ENCODE assay signal across 2 cellular contexts in the genomic region with DNA sequence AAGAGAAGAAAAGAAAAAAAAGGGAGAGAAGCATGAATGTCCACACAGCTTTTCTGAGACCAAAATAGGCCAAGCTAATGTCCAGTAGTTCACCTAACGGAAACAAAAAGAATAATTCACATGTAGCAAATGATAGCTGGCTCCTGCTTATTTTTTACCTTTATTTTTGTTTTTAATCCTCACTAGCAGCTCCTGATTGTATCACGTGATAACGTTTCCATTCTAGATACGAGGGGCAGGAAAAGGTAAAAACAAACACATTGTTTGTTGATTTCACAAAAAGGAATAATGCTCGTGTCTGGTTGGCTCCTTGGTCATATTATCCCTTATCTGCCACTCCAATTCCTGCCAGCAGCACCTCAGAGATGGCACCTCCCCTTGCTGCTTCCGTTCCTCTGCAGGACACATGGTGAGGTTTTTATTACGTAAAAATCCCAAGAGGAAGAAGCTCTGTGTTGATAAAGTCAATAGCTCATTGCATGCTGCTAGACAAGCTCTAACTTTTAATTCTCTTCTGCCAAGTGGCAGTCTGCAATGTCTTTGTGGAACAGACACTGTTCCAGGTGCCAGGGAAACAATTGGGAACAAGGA.
TF ChIP-seq lines count a peak whose summit lies in the region.

No MANE protein-coding gene starts in this region.

TF ChIP-seq in SK-N-SH, 30 proteins besides CTCF, POLR2A, EP300 and RAD21 (continued from another document):
- TF ChIP-seq FOXJ3 (CRISPR knock-in tag; IDR thresholded peaks at IDR 0.05) (no peak), CHD2 (IDR thresholded peaks at IDR 0.05; ENCODE audit: low read length, partially characterized antibody) (no peak), POLR2AphosphoS5 (IDR thresholded peaks at IDR 0.05; ENCODE audit: low read depth, low read length) (no peak), RCOR1 (IDR thresholded peaks at IDR 0.05; ENCODE audit: low read length) (no peak), GABPA (IDR thresholded peaks at IDR 0.05; ENCODE audit: low read depth) (no peak), TEAD4 (IDR thresholded peaks at IDR 0.05; ENCODE audit: borderline replicate concordance, insufficient read depth) (no peak), RFX5 (IDR thresholded peaks at IDR 0.05; ENCODE audit: low read length) (no peak), FOSL2 (IDR thresholded peaks at IDR 0.05; ENCODE audit: borderline replicate concordance, low read depth) (no peak), JUND (IDR thresholded peaks at IDR 0.05) (no peak), EZH2phosphoT487 (IDR thresholded peaks at IDR 0.05; ENCODE audit: borderline replicate concordance, low read depth) (no peak), NFIC (IDR thresholded peaks at IDR 0.05; ENCODE audit: borderline replicate concordance) (no peak), MXI1 (IDR thresholded peaks at IDR 0.05; ENCODE audit: low read depth, low read length) (no peak), NRF1 (IDR thresholded peaks at IDR 0.05; ENCODE audit: low read depth, low read length) (no peak)
- TF ChIP-seq, protein P1, sequence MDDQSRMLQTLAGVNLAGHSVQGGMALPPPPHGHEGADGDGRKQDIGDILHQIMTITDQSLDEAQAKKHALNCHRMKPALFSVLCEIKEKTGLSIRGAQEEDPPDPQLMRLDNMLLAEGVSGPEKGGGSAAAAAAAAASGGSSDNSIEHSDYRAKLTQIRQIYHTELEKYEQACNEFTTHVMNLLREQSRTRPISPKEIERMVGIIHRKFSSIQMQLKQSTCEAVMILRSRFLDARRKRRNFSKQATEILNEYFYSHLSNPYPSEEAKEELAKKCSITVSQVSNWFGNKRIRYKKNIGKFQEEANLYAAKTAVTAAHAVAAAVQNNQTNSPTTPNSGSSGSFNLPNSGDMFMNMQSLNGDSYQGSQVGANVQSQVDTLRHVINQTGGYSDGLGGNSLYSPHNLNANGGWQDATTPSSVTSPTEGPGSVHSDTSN (IDR thresholded peaks at IDR 0.05): no peak
- TF ChIP-seq, protein P2, sequence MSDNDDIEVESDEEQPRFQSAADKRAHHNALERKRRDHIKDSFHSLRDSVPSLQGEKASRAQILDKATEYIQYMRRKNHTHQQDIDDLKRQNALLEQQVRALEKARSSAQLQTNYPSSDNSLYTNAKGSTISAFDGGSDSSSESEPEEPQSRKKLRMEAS (IDR thresholded peaks at IDR 0.05; ENCODE audit: low read depth): no peak
- TF ChIP-seq, protein P3, sequence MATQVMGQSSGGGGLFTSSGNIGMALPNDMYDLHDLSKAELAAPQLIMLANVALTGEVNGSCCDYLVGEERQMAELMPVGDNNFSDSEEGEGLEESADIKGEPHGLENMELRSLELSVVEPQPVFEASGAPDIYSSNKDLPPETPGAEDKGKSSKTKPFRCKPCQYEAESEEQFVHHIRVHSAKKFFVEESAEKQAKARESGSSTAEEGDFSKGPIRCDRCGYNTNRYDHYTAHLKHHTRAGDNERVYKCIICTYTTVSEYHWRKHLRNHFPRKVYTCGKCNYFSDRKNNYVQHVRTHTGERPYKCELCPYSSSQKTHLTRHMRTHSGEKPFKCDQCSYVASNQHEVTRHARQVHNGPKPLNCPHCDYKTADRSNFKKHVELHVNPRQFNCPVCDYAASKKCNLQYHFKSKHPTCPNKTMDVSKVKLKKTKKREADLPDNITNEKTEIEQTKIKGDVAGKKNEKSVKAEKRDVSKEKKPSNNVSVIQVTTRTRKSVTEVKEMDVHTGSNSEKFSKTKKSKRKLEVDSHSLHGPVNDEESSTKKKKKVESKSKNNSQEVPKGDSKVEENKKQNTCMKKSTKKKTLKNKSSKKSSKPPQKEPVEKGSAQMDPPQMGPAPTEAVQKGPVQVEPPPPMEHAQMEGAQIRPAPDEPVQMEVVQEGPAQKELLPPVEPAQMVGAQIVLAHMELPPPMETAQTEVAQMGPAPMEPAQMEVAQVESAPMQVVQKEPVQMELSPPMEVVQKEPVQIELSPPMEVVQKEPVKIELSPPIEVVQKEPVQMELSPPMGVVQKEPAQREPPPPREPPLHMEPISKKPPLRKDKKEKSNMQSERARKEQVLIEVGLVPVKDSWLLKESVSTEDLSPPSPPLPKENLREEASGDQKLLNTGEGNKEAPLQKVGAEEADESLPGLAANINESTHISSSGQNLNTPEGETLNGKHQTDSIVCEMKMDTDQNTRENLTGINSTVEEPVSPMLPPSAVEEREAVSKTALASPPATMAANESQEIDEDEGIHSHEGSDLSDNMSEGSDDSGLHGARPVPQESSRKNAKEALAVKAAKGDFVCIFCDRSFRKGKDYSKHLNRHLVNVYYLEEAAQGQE (IDR thresholded peaks at IDR 0.05; ENCODE audit: low read depth, low read length): no peak

TF ChIP-seq in SK-N-SH treated with all-trans-retinoic acid at 6 μM for 48 hours, 23 proteins besides CTCF, POLR2A, EP300 and RAD21:
- TF ChIP-seq, protein P4, sequence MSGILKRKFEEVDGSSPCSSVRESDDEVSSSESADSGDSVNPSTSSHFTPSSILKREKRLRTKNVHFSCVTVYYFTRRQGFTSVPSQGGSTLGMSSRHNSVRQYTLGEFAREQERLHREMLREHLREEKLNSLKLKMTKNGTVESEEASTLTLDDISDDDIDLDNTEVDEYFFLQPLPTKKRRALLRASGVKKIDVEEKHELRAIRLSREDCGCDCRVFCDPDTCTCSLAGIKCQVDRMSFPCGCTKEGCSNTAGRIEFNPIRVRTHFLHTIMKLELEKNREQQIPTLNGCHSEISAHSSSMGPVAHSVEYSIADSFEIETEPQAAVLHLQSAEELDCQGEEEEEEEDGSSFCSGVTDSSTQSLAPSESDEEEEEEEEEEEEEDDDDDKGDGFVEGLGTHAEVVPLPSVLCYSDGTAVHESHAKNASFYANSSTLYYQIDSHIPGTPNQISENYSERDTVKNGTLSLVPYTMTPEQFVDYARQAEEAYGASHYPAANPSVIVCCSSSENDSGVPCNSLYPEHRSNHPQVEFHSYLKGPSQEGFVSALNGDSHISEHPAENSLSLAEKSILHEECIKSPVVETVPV (CRISPR knock-in tag; IDR thresholded peaks at IDR 0.05): no peak
- no peak for TF ChIP-seq SNAI2 (CRISPR knock-in tag; IDR thresholded peaks at IDR 0.05)
- no peak for TF ChIP-seq ZNF70 (CRISPR knock-in tag; IDR thresholded peaks at IDR 0.05)
- TF ChIP-seq GLIS3 (CRISPR knock-in tag; IDR thresholded peaks at IDR 0.05): no peak
- TF ChIP-seq, protein P5, sequence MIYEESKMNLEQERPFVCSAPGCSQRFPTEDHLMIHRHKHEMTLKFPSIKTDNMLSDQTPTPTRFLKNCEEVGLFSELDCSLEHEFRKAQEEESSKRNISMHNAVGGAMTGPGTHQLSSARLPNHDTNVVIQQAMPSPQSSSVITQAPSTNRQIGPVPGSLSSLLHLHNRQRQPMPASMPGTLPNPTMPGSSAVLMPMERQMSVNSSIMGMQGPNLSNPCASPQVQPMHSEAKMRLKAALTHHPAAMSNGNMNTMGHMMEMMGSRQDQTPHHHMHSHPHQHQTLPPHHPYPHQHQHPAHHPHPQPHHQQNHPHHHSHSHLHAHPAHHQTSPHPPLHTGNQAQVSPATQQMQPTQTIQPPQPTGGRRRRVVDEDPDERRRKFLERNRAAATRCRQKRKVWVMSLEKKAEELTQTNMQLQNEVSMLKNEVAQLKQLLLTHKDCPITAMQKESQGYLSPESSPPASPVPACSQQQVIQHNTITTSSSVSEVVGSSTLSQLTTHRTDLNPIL (CRISPR knock-in tag; IDR thresholded peaks at IDR 0.05; ENCODE audit: low read depth): no peak
- TF ChIP-seq CSDC2 (CRISPR knock-in tag; IDR thresholded peaks at IDR 0.05): no peak
- no peak for TF ChIP-seq ZNF8 (CRISPR knock-in tag; IDR thresholded peaks at IDR 0.05)
- TF ChIP-seq BACH2 (CRISPR knock-in tag; IDR thresholded peaks at IDR 0.05; ENCODE audit: borderline replicate concordance): no peak
- TF ChIP-seq, protein P6, sequence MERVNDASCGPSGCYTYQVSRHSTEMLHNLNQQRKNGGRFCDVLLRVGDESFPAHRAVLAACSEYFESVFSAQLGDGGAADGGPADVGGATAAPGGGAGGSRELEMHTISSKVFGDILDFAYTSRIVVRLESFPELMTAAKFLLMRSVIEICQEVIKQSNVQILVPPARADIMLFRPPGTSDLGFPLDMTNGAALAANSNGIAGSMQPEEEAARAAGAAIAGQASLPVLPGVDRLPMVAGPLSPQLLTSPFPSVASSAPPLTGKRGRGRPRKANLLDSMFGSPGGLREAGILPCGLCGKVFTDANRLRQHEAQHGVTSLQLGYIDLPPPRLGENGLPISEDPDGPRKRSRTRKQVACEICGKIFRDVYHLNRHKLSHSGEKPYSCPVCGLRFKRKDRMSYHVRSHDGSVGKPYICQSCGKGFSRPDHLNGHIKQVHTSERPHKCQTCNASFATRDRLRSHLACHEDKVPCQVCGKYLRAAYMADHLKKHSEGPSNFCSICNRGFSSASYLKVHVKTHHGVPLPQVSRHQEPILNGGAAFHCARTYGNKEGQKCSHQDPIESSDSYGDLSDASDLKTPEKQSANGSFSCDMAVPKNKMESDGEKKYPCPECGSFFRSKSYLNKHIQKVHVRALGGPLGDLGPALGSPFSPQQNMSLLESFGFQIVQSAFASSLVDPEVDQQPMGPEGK (CRISPR knock-in tag; IDR thresholded peaks at IDR 0.05; ENCODE audit: borderline replicate concordance): no peak
- no peak for TF ChIP-seq ISL1 (CRISPR knock-in tag; IDR thresholded peaks at IDR 0.05)
- TF ChIP-seq RARB (CRISPR knock-in tag; IDR thresholded peaks at IDR 0.05): no peak
- TF ChIP-seq ZFP3 (CRISPR knock-in tag; IDR thresholded peaks at IDR 0.05): no peak
- TF ChIP-seq OSR1 (CRISPR knock-in tag; IDR thresholded peaks at IDR 0.05): no peak
- TF ChIP-seq ZC3H10 (CRISPR knock-in tag; IDR thresholded peaks at IDR 0.05): no peak
- TF ChIP-seq ESRRG (CRISPR knock-in tag; IDR thresholded peaks at IDR 0.05): no peak
TF ChIP-seq in SK-N-SH treated with all-trans-retinoic acid at 6 μM for 48 hours: peak in this region for 0.
